ENCODE assay signal across 8 cellular contexts in genomic region chrX:16712116-16712824, GRCh38. TPM values are rescaled to one million over a fixed set of nuclear protein-coding genes. Genes with fewer than 3 reads are reported as not detected.
DNase-seq lines count a peak whose midpoint lies in the region; ATAC-seq, FAIRE-seq and TF ChIP-seq lines count a peak whose summit lies in the region.

A gene with protein sequence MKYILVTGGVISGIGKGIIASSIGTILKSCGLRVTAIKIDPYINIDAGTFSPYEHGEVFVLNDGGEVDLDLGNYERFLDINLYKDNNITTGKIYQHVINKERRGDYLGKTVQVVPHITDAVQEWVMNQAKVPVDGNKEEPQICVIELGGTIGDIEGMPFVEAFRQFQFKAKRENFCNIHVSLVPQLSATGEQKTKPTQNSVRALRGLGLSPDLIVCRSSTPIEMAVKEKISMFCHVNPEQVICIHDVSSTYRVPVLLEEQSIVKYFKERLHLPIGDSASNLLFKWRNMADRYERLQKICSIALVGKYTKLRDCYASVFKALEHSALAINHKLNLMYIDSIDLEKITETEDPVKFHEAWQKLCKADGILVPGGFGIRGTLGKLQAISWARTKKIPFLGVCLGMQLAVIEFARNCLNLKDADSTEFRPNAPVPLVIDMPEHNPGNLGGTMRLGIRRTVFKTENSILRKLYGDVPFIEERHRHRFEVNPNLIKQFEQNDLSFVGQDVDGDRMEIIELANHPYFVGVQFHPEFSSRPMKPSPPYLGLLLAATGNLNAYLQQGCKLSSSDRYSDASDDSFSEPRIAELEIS (minus strand): TSS chrX:16712669. CDS start chrX:16702902, 9,767 bp downstream.

- H2AFZ ChIP-seq in neural progenitor cell (replicated peaks), result peak within 1 kb of the TSS; percentile 98

- H3K27me3 Mint-ChIP-seq in Calu3 (ENCODE audit: unreplicated experiment), result no peaks in the 10 kb centered on the region
- H3K27me3 Mint-ChIP-seq in neural progenitor cell (ENCODE audit: insufficient read depth, low read depth), result peaks cover 14% of the 10 kb centered on the region
- no peaks in the 10 kb centered on the region for H3K27me3 Mint-ChIP-seq in type B pancreatic cell

- H3K4me3 ChIP-seq in neural progenitor cell, result peak within 1 kb of the TSS; percentile 92

- H3K27ac ChIP-seq in foreskin keratinocyte, result no peak within 1 kb of the TSS
- peak within 1 kb of the TSS; percentile 81 for H3K27ac ChIP-seq in neural progenitor cell

- peak within 1 kb of the TSS; percentile 92 for H3K4me2 ChIP-seq in neural progenitor cell

- peaks cover 2% of the 10 kb centered on the region for H3K36me3 ChIP-seq in neural progenitor cell

- H3K9me3 Mint-ChIP-seq in Calu3 (ENCODE audit: low read depth, unreplicated experiment), result no peaks in the 10 kb centered on the region
- H3K9me3 Mint-ChIP-seq in neural progenitor cell, result peaks cover 2% of the 10 kb centered on the region
- H3K9me3 Mint-ChIP-seq in type B pancreatic cell, result no peaks in the 10 kb centered on the region

- intact Hi-C loops in Calu3 (cut with micrococcal nuclease; ENCODE audit: unreplicated experiment), result no loop called here

- FAIRE-seq in RCC 7860 (lab: Jason Lieb, UNC), result no peak

- CTCF ChIA-PET in Calu3 (lab: Charles Lee), result interaction anchor here (0.6 to 1.3 kb wide), 2 partner anchors 15 to 170 kb away, joined by 3 read pairs; no protein-coding TSS in a partner anchor

- peaks cover 6% of the 10 kb centered on the region for H3F3A ChIP-seq in neural progenitor cell (ENCODE audit: low read depth)

- H3K4me1 ChIP-seq in foreskin keratinocyte (no peaks in the 10 kb centered on the region), neural progenitor cell (peaks cover 18% of the 10 kb centered on the region)

- no peaks in the 10 kb centered on the region for H3K9me3 ChIP-seq in neural progenitor cell (ENCODE audit: low read depth)

- BruUV-seq in Calu3 (replicated peaks; lab: Mats Ljungman, UMichigan), result no TSS peak

- H3K4me3 Mint-ChIP-seq in Calu3 (ENCODE audit: low read depth, unreplicated experiment) (peak within 1 kb of the TSS; percentile 89), neural progenitor cell (peak within 1 kb of the TSS; percentile 94), type B pancreatic cell (peak within 1 kb of the TSS; percentile 98)

- H3K9ac ChIP-seq in neural progenitor cell, result peak within 1 kb of the TSS; percentile 85

- peak; percentile 83 for ATAC-seq in GM19397 (IDR thresholded peaks at IDR 0.05; ENCODE audit: unreplicated experiment)
- ATAC-seq in HG03469 (IDR thresholded peaks at IDR 0.05; ENCODE audit: unreplicated experiment), result peak; percentile 70
- ATAC-seq in foreskin keratinocyte, result peak; percentile 94

- peaks cover 63% of the 10 kb centered on the region for H3K79me2 ChIP-seq in neural progenitor cell (ENCODE audit: low read depth)

- no peak for TF ChIP-seq CTCF in Calu3 (IDR thresholded peaks at IDR 0.05; ENCODE audit: unreplicated experiment)
- TF ChIP-seq CTCF in foreskin keratinocyte (conservative IDR thresholded peaks at IDR 0.05), result no peak
- TF ChIP-seq CTCF in neural progenitor cell (IDR thresholded peaks at IDR 0.05), result no peak
- peak; percentile 30 for TF ChIP-seq CTCF in type B pancreatic cell (conservative IDR thresholded peaks at IDR 0.05)

- H4K20me1 ChIP-seq in neural progenitor cell (ENCODE audit: low read depth), result no peaks in the 10 kb centered on the region

- peaks cover 24% of the 10 kb centered on the region for H3K4me1 Mint-ChIP-seq in Calu3 (ENCODE audit: low read depth, unreplicated experiment)
- peaks cover 28% of the 10 kb centered on the region for H3K4me1 Mint-ChIP-seq in neural progenitor cell
- H3K4me1 Mint-ChIP-seq in type B pancreatic cell (ENCODE audit: unreplicated experiment), result peaks cover 22% of the 10 kb centered on the region

- DNase-seq in Calu3, result peak; percentile 77
- DNase-seq in RCC 7860 (ENCODE audit: low spot score), result peak; percentile 36
- peak; percentile 26 for DNase-seq in activated gamma-delta T cell treated with Interleukin-2 at 50 U/mL for 16 hours
- DNase-seq in foreskin keratinocyte, result peak; percentile 14 to 47
- DNase-seq in neural progenitor cell (ENCODE audit: low spot score), result peak; percentile 79
- peak; percentile 85 for DNase-seq in type B pancreatic cell (ENCODE audit: extremely low spot score, unreplicated experiment)

- H3K27ac Mint-ChIP-seq in Calu3 (ENCODE audit: unreplicated experiment), result peak within 1 kb of the TSS; percentile 82
- H3K27ac Mint-ChIP-seq in neural progenitor cell, result peak within 1 kb of the TSS; percentile 99
- peak within 1 kb of the TSS; percentile 96 for H3K27ac Mint-ChIP-seq in type B pancreatic cell

- H3K36me3 Mint-ChIP-seq in Calu3 (ENCODE audit: insufficient read depth, unreplicated experiment) (peaks cover 28% of the 10 kb centered on the region), neural progenitor cell (peaks cover 10% of the 10 kb centered on the region), type B pancreatic cell (peaks cover 12% of the 10 kb centered on the region)

- H3K27me3 ChIP-seq in foreskin keratinocyte (no peaks in the 10 kb centered on the region), neural progenitor cell (no peaks in the 10 kb centered on the region)

RNA-seq across cellular contexts. Expression of the gene that starts here (rescaled TPM):
- total RNA-seq in Calu3 (2022), result 22.2 and 23.2 TPM in 2 replicates
- total RNA-seq in foreskin keratinocyte, result 11.6 and 13.2 TPM in 2 replicates
- 6.7 and 7.0 TPM in 2 replicates for polyA plus RNA-seq in foreskin keratinocyte
- total RNA-seq in neural progenitor cell (ENCODE audit: low replicate concordance), result 100 and 116 TPM in 2 replicates
- 46.7 and 59.0 TPM in 2 replicates for total RNA-seq in type B pancreatic cell (ENCODE audit: low replicate concordance)

Comparison
In these comparisons a context has a peak if more than half of its experiments do, and no peak if none do; other contexts are left out.
1. DNase-seq: peak in every context shown above with its lines; median percentile 85 in type B pancreatic cell; 79 in neural progenitor cell; 77 in Calu3; 36 in RCC 7860; 30 in foreskin keratinocyte; 26 in activated gamma-delta T cell treated with Interleukin-2 at 50 U/mL for 16 hours.